In the genomic region with DNA sequence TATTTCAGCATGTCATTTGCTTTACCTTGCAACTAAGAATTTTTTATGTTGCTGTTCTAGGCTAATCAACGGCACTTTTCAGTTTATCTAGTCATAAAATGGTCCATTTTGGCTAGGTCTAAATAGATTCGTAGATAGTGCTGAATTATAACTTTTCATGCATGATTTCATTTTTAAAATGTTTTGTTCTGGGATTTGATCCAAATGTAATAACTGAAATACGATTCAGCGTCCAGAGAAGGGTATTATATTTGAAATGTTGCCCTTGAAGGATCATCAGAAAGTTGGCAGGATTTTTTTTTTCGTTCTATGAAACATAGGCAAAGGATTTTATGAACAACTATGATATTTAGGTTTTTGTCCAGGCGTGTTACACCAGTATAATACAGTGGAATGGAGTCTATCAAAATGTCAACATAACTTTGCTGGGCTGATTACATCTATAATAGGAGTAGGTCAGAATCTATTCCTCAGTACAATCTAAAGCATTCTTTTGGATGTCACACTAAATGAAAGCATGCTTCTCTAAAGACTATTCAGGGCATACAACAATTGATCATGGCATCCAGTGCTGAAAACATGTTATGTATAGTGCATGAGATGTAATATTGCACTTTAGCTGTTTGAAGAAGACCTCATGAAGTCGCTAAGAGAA, we compare ENCODE assay signal across 19 cellular contexts. TPM values are rescaled to one million over a fixed set of nuclear protein-coding genes. Genes with fewer than 3 reads are reported as not detected.
A peak's percentile ranks its signal among the peaks of the same experiment; 100 is the strongest.
DNase-seq lines count a peak whose midpoint lies in the region; ATAC-seq, FAIRE-seq and TF ChIP-seq lines count a peak whose summit lies in the region.
"Had no signal": no experiment of that assay in that cellular context is flagged by ENCODE, and none has a peak within 500 bp of the region (broad histone marks: within the 10 kb centered on the region; RNA-seq: fewer than 3 reads in every experiment).

No MANE protein-coding gene starts in this region.

- H3K18ac ChIP-seq in trophoblast cell (ENCODE audit: low read length), result no peak overlapping the region

- H2AFZ ChIP-seq in trophoblast cell (ENCODE audit: insufficient read depth, low read length, poor library complexity), result no peak overlapping the region

- no peak overlapping the region for H3K14ac ChIP-seq in trophoblast cell (ENCODE audit: low read length)

- H2AK5ac ChIP-seq in trophoblast cell (ENCODE audit: low read length), result no peak overlapping the region

- H3K4me2 ChIP-seq in trophoblast cell (ENCODE audit: low read length), result no peak overlapping the region

- peak; percentile 95 for DNase-seq in NCI-H1092 treated with DMSO at 0.1 percent for 48 hours (lab: John Stamatoyannopoulos, UW)
- no peak for DNase-seq in adrenal gland
- peak; percentile 84 for DNase-seq in fibroblast of peridontal ligament (ENCODE audit: extremely low read depth)
- DNase-seq in H7, result no peak
- no peak for DNase-seq in islet precursor cell
- no peak for DNase-seq in trophoblast cell
- DNase-seq: activated CD4-positive, alpha-beta T cell treated with anti-CD3 and anti-CD28 coated beads for 4 hours; activated CD8-positive, alpha-beta memory T cell treated with anti-CD3 and anti-CD28 coated beads, Interleukin-2, amount 50 U/mL, for 4 hours; activated gamma-delta T cell treated with Interleukin-2 at 50 U/mL for 16 hours; effector CD4-positive, alpha-beta T cell; HCEC 1CT; Kasumi-1; NCI-H146; stimulated activated CD4-positive, alpha-beta T cell treated with anti-CD3 and anti-CD28 coated beads, Interleukin-2, amount 100 ng/mL, for 48 hours; substantia nigra had no signal

- peak; percentile 78 for FAIRE-seq in A204.1 (lab: Jason Lieb, UNC)
- FAIRE-seq: bronchial epithelial cell, RCC 7860 had no signal

- no peak overlapping the region for H3K4me3 ChIP-seq in adrenal gland
- H3K4me3 ChIP-seq in H7 (ENCODE audit: insufficient read depth, low read depth, low read length), result no peak overlapping the region
- no peak overlapping the region for H3K4me3 ChIP-seq in trophoblast cell (ENCODE audit: low read depth, low read length)

- no peak overlapping the region for H2BK120ac ChIP-seq in trophoblast cell (ENCODE audit: insufficient read depth, low read length, poor library complexity)

- TF ChIP-seq CTCF in adrenal gland (IDR thresholded peaks at IDR 0.05), result no peak

- TF ChIP-seq POLR2A in adrenal gland (IDR thresholded peaks at IDR 0.05), result no peak

- no peaks in the 10 kb centered on the region for H3K79me1 ChIP-seq in trophoblast cell (ENCODE audit: low read length)

- H3K36me3 ChIP-seq in adrenal gland (replicated peaks in 1 of 2) (peaks cover 3 to 6% of the 10 kb centered on the region in 2 donors), H7 (replicated peaks; ENCODE audit: control insufficient read depth, insufficient read depth, low read length) (no peaks in the 10 kb centered on the region; the same call in 1 of the 2 replicates), trophoblast cell (ENCODE audit: control insufficient read depth in 1 of 2, insufficient read depth in 2 of 2, low read length in 2 of 2) (no peaks in the 10 kb centered on the region)

- no peak overlapping the region for H3K9ac ChIP-seq in trophoblast cell (ENCODE audit: low read length)

- H3K4ac ChIP-seq in trophoblast cell (ENCODE audit: low read depth, low read length), result no peak overlapping the region

- H4K91ac ChIP-seq in trophoblast cell (ENCODE audit: low read depth, low read length), result no peak overlapping the region

- peaks cover 0 to 5% of the 10 kb centered on the region in 2 donors for H3K4me1 ChIP-seq in adrenal gland (replicated peaks in 1 of 2)
- no peaks in the 10 kb centered on the region for H3K4me1 ChIP-seq in trophoblast cell (ENCODE audit: control insufficient read depth in 1 of 2, insufficient read depth in 2 of 2, low read length in 2 of 2)

- no peak for ATAC-seq in GM19463 (IDR thresholded peaks at IDR 0.05; ENCODE audit: unreplicated experiment)

- H3K9me3 ChIP-seq in adrenal gland (replicated peaks in 1 of 3) (no peaks in the 10 kb centered on the region), trophoblast cell (ENCODE audit: insufficient read depth, low read depth, low read length) (no peaks in the 10 kb centered on the region)

- no peak overlapping the region for H2BK12ac ChIP-seq in trophoblast cell (ENCODE audit: low read length)

- intact Hi-C loops in adrenal gland (cut with DNase I), result no loop called here

- no peak overlapping the region for H2BK5ac ChIP-seq in trophoblast cell (ENCODE audit: low read depth, low read length, poor library complexity)

- H3K27me3 ChIP-seq in adrenal gland (no peaks in the 10 kb centered on the region), H7 (ENCODE audit: control insufficient read depth, insufficient read depth, low read length) (no peaks in the 10 kb centered on the region), trophoblast cell (ENCODE audit: insufficient read depth, low read length) (no peaks in the 10 kb centered on the region)

- H3K79me2 ChIP-seq in trophoblast cell (ENCODE audit: control insufficient read depth, insufficient read depth, low read length, poor library complexity), result no peaks in the 10 kb centered on the region

- no peak overlapping the region for H4K8ac ChIP-seq in trophoblast cell (ENCODE audit: low read depth, low read length)

- peak overlapping the region in 3 of 5 donors; percentile 30 to 43 (median 37) for H3K27ac ChIP-seq in adrenal gland
- no peak overlapping the region for H3K27ac ChIP-seq in trophoblast cell (ENCODE audit: low read depth, low read length)

- no peak overlapping the region for H3K23ac ChIP-seq in trophoblast cell (ENCODE audit: low read length)

- 35 to 43% (median 37%) methylated on average over 7 of the region's 7 CpGs for WGBS in adrenal gland, 4 donors
- no CpG with 5 or more reads among the region's 7 CpGs for WGBS in trophoblast cell (ENCODE audit: extremely low coverage, insufficient coverage, insufficient read length)

- no peak overlapping the region for H4K12ac ChIP-seq in trophoblast cell (ENCODE audit: low read depth, low read length)

RNA-seq across cellular contexts. Expression of gene TTC27, which starts 24.8 kb away (rescaled TPM):
- 10 to 100 TPM in 7 of 8 donors, 1 to 10 TPM in 1; 8.3 to 31.1 (median 19.8) TPM for total RNA-seq in adrenal gland
- 10 to 100 TPM in 1 of 3 donors, 1 to 10 TPM in 2; 5.7 to 22.9 (median 5.8) TPM for polyA plus RNA-seq in adrenal gland
- total RNA-seq in H7 (2014; rRNA removed; shearing (Covaris generic)), result 20.3 and 23.7 TPM in 2 replicates
- 10.8 and 11.5 TPM in 2 replicates for polyA plus RNA-seq in trophoblast cell (2013)

Comparison
In these comparisons a context has a peak if more than half of its experiments do, and no peak if none do; other contexts are left out.
1. DNase-seq: peak in NCI-H1092 treated with DMSO at 0.1 percent for 48 hours (single experiment) and fibroblast of peridontal ligament (single experiment); none in adrenal gland (0 of 7), H7 (single experiment), islet precursor cell (single experiment) and trophoblast cell (0 of 2).